1 cellular context compared by ENCODE assay signal in the genomic region with DNA sequence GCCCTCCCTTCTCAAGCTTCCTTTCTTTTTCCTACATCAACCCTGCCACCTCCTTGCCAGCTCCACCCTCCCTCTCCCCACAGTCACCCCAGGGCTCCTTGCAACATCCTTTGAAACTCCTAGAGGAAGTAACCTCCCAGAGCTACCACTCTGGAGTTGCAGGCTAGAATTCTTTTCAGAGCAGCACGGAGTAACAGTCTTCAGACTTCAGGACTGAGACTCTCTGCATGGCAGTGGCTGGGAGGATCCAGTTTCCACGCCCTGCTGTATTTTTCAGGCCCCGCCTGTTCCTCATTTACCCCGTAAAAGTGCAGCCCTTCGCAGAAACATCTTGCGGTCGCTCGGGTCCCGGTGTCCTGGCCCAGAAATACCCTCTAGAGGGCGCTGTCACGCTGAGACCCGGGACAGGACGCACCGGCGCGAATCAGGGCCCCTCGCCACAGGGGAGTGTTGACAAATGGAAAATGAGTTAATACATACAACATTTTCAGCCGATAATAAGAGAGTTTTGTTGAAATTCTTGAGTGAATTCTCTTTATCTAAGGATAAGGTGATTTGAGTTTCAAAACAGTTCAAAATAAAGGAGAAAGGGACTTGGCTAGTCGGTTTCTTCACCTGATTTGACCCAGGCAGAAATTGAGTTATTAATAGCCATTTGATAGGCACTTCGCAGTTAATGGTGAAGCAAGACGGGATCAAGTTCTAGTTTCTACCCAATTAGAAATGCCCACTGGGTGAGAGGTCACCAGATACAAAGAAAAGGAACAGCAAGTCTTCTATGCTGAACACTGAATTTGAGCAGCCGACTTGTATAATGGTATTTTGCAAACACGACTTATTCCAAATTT.
TF ChIP-seq lines count a peak whose summit lies in the region.

No MANE protein-coding gene starts in this region.

TF ChIP-seq in HepG2, 621 proteins besides CTCF, POLR2A, EP300 and RAD21 (continued from another document and continues in another):
- TF ChIP-seq LCORL (IDR thresholded peaks at IDR 0.05) (no peak), LCORL (CRISPR knock-in tag; IDR thresholded peaks at IDR 0.05) (peak; percentile 51), SMC3 (IDR thresholded peaks at IDR 0.05; ENCODE audit: low read length) (peak; percentile 53), SRSF9 (IDR thresholded peaks at IDR 0.05; ENCODE audit: borderline replicate concordance, insufficient read depth, low read depth, low read length, poor library complexity, severe bottlenecking) (no peak), PHB2 (IDR thresholded peaks at IDR 0.05; ENCODE audit: partially characterized antibody) (no peak), PTBP1 (IDR thresholded peaks at IDR 0.05; ENCODE audit: low read depth, low read length, poor library complexity, severe bottlenecking) (no peak), ZKSCAN8 (CRISPR knock-in tag; IDR thresholded peaks at IDR 0.05; ENCODE audit: borderline replicate concordance) (no peak), SMYD3 (CRISPR knock-in tag; IDR thresholded peaks at IDR 0.05) (no peak), SAFB2 (CRISPR knock-in tag; IDR thresholded peaks at IDR 0.05; ENCODE audit: borderline replicate concordance, low read depth) (no peak), ISL2 (CRISPR knock-in tag; IDR thresholded peaks at IDR 0.05) (no peak), ZNF883 (CRISPR knock-in tag; IDR thresholded peaks at IDR 0.05; ENCODE audit: not compliant biosample characterization) (no peak), ZNF781 (CRISPR knock-in tag; IDR thresholded peaks at IDR 0.05; ENCODE audit: borderline replicate concordance, not compliant biosample characterization) (peak; percentile 21), CEBPB (IDR thresholded peaks at IDR 0.05; ENCODE audit: borderline replicate concordance, low read depth, low read length) (no peak), RCOR2 (CRISPR knock-in tag; IDR thresholded peaks at IDR 0.05) (no peak), ZNF552 (CRISPR knock-in tag; IDR thresholded peaks at IDR 0.05; ENCODE audit: borderline replicate concordance) (no peak), ZNF558 (CRISPR knock-in tag; IDR thresholded peaks at IDR 0.05; ENCODE audit: borderline replicate concordance) (0 out of 2 replicates have a peak, but pooled peaks have one; percentile 32), KAT8 (CRISPR knock-in tag; IDR thresholded peaks at IDR 0.05) (no peak), EED (CRISPR knock-in tag; IDR thresholded peaks at IDR 0.05) (no peak), HOXA5 (CRISPR knock-in tag; IDR thresholded peaks at IDR 0.05) (0 out of 2 replicates have a peak, but pooled peaks have one; percentile 26), MAZ (IDR thresholded peaks at IDR 0.05; ENCODE audit: borderline replicate concordance, low read depth, low read length) (0 out of 2 replicates have a peak, but pooled peaks have one; percentile 35), MAZ (CRISPR knock-in tag; IDR thresholded peaks at IDR 0.05; ENCODE audit: low read depth) (no peak), SAP130 (CRISPR knock-in tag; IDR thresholded peaks at IDR 0.05; ENCODE audit: low read depth) (peak; percentile 50), ATF7 (IDR thresholded peaks at IDR 0.05) (no peak), ATF7 (CRISPR knock-in tag; IDR thresholded peaks at IDR 0.05) (no peak), CHD2 (IDR thresholded peaks at IDR 0.05; ENCODE audit: low read depth, low read length) (no peak), NR2F1 (CRISPR knock-in tag; IDR thresholded peaks at IDR 0.05) (no peak)
- TF ChIP-seq, protein P1, sequence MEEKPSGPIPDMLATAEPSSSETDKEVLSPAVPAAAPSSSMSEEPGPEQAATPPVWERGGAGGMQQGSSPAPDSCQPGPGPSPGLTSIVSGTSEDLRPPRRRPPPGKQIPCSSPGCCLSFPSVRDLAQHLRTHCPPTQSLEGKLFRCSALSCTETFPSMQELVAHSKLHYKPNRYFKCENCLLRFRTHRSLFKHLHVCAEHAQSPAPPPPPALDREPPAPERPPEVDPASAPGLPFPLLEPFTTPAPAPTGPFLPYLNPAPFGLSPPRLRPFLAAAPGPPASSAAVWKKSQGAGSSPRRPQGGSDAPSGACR (CRISPR knock-in tag; IDR thresholded peaks at IDR 0.05) = 0 out of 2 replicates have a peak, but pooled peaks have one; percentile 43
- TF ChIP-seq, protein P2, sequence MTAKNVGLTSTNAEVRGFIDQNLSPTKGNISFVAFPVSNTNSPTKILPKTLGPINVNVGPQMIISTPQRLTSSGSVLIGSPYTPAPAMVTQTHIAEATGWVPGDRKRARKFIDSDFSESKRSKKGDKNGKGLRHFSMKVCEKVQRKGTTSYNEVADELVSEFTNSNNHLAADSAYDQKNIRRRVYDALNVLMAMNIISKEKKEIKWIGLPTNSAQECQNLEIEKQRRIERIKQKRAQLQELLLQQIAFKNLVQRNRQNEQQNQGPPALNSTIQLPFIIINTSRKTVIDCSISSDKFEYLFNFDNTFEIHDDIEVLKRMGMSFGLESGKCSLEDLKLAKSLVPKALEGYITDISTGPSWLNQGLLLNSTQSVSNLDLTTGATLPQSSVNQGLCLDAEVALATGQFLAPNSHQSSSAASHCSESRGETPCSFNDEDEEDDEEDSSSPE (CRISPR knock-in tag; IDR thresholded peaks at IDR 0.05) = peak; percentile 33; the same call in 1 of the 2 replicates
- TF ChIP-seq, protein P3, sequence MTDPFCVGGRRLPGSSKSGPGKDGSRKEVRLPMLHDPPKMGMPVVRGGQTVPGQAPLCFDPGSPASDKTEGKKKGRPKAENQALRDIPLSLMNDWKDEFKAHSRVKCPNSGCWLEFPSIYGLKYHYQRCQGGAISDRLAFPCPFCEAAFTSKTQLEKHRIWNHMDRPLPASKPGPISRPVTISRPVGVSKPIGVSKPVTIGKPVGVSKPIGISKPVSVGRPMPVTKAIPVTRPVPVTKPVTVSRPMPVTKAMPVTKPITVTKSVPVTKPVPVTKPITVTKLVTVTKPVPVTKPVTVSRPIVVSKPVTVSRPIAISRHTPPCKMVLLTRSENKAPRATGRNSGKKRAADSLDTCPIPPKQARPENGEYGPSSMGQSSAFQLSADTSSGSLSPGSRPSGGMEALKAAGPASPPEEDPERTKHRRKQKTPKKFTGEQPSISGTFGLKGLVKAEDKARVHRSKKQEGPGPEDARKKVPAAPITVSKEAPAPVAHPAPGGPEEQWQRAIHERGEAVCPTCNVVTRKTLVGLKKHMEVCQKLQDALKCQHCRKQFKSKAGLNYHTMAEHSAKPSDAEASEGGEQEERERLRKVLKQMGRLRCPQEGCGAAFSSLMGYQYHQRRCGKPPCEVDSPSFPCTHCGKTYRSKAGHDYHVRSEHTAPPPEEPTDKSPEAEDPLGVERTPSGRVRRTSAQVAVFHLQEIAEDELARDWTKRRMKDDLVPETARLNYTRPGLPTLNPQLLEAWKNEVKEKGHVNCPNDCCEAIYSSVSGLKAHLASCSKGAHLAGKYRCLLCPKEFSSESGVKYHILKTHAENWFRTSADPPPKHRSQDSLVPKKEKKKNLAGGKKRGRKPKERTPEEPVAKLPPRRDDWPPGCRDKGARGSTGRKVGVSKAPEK (CRISPR knock-in tag; IDR thresholded peaks at IDR 0.05; ENCODE audit: borderline replicate concordance) = no peak
- TF ChIP-seq, protein P4, sequence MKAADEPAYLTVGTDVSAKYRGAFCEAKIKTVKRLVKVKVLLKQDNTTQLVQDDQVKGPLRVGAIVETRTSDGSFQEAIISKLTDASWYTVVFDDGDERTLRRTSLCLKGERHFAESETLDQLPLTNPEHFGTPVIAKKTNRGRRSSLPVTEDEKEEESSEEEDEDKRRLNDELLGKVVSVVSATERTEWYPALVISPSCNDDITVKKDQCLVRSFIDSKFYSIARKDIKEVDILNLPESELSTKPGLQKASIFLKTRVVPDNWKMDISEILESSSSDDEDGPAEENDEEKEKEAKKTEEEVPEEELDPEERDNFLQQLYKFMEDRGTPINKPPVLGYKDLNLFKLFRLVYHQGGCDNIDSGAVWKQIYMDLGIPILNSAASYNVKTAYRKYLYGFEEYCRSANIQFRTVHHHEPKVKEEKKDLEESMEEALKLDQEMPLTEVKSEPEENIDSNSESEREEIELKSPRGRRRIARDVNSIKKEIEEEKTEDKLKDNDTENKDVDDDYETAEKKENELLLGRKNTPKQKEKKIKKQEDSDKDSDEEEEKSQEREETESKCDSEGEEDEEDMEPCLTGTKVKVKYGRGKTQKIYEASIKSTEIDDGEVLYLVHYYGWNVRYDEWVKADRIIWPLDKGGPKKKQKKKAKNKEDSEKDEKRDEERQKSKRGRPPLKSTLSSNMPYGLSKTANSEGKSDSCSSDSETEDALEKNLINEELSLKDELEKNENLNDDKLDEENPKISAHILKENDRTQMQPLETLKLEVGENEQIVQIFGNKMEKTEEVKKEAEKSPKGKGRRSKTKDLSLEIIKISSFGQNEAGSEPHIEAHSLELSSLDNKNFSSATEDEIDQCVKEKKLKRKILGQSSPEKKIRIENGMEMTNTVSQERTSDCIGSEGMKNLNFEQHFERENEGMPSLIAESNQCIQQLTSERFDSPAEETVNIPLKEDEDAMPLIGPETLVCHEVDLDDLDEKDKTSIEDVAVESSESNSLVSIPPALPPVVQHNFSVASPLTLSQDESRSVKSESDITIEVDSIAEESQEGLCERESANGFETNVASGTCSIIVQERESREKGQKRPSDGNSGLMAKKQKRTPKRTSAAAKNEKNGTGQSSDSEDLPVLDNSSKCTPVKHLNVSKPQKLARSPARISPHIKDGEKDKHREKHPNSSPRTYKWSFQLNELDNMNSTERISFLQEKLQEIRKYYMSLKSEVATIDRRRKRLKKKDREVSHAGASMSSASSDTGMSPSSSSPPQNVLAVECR (CRISPR knock-in tag; IDR thresholded peaks at IDR 0.05; ENCODE audit: borderline replicate concordance) = peak; percentile 40; the same call in 1 of the 2 replicates
- TF ChIP-seq, protein P5, sequence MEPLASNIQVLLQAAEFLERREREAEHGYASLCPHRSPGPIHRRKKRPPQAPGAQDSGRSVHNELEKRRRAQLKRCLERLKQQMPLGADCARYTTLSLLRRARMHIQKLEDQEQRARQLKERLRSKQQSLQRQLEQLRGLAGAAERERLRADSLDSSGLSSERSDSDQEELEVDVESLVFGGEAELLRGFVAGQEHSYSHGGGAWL (CRISPR knock-in tag; IDR thresholded peaks at IDR 0.05) = no peak
- TF ChIP-seq, protein P6, sequence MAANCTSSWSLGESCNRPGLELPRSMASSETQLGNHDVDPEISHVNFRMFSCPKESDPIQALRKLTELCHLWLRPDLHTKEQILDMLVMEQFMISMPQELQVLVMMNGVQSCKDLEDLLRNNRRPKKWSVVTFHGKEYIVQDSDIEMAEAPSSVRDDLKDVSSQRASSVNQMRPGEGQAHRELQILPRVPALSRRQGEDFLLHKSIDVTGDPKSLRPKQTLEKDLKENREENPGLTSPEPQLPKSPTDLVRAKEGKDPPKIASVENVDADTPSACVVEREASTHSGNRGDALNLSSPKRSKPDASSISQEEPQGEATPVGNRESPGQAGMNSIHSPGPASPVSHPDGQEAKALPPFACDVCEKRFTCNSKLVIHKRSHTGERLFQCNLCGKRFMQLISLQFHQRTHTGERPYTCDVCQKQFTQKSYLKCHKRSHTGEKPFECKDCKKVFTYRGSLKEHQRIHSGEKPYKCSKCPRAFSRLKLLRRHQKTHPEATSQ (CRISPR knock-in tag; IDR thresholded peaks at IDR 0.05; ENCODE audit: borderline replicate concordance) = no peak
- TF ChIP-seq, protein P7, sequence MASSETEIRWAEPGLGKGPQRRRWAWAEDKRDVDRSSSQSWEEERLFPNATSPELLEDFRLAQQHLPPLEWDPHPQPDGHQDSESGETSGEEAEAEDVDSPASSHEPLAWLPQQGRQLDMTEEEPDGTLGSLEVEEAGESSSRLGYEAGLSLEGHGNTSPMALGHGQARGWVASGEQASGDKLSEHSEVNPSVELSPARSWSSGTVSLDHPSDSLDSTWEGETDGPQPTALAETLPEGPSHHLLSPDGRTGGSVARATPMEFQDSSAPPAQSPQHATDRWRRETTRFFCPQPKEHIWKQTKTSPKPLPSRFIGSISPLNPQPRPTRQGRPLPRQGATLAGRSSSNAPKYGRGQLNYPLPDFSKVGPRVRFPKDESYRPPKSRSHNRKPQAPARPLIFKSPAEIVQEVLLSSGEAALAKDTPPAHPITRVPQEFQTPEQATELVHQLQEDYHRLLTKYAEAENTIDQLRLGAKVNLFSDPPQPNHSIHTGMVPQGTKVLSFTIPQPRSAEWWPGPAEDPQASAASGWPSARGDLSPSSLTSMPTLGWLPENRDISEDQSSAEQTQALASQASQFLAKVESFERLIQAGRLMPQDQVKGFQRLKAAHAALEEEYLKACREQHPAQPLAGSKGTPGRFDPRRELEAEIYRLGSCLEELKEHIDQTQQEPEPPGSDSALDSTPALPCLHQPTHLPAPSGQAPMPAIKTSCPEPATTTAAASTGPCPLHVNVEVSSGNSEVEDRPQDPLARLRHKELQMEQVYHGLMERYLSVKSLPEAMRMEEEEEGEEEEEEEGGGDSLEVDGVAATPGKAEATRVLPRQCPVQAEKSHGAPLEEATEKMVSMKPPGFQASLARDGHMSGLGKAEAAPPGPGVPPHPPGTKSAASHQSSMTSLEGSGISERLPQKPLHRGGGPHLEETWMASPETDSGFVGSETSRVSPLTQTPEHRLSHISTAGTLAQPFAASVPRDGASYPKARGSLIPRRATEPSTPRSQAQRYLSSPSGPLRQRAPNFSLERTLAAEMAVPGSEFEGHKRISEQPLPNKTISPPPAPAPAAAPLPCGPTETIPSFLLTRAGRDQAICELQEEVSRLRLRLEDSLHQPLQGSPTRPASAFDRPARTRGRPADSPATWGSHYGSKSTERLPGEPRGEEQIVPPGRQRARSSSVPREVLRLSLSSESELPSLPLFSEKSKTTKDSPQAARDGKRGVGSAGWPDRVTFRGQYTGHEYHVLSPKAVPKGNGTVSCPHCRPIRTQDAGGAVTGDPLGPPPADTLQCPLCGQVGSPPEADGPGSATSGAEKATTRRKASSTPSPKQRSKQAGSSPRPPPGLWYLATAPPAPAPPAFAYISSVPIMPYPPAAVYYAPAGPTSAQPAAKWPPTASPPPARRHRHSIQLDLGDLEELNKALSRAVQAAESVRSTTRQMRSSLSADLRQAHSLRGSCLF (CRISPR knock-in tag; IDR thresholded peaks at IDR 0.05; ENCODE audit: borderline replicate concordance) = no peak
- TF ChIP-seq, protein P8, sequence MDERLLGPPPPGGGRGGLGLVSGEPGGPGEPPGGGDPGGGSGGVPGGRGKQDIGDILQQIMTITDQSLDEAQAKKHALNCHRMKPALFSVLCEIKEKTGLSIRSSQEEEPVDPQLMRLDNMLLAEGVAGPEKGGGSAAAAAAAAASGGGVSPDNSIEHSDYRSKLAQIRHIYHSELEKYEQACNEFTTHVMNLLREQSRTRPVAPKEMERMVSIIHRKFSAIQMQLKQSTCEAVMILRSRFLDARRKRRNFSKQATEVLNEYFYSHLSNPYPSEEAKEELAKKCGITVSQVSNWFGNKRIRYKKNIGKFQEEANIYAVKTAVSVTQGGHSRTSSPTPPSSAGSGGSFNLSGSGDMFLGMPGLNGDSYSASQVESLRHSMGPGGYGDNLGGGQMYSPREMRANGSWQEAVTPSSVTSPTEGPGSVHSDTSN (CRISPR knock-in tag; IDR thresholded peaks at IDR 0.05) = no peak
- TF ChIP-seq, protein P9, sequence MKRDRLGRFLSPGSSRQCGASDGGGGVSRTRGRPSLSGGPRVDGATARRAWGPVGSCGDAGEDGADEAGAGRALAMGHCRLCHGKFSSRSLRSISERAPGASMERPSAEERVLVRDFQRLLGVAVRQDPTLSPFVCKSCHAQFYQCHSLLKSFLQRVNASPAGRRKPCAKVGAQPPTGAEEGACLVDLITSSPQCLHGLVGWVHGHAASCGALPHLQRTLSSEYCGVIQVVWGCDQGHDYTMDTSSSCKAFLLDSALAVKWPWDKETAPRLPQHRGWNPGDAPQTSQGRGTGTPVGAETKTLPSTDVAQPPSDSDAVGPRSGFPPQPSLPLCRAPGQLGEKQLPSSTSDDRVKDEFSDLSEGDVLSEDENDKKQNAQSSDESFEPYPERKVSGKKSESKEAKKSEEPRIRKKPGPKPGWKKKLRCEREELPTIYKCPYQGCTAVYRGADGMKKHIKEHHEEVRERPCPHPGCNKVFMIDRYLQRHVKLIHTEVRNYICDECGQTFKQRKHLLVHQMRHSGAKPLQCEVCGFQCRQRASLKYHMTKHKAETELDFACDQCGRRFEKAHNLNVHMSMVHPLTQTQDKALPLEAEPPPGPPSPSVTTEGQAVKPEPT (CRISPR knock-in tag; IDR thresholded peaks at IDR 0.05; ENCODE audit: low read depth) = no peak
